In genomic region chr16:17037499-17037898, GRCh38 we compare ENCODE assay signal across 35 cellular contexts.
"Had no signal": no experiment of that assay in that cellular context is flagged by ENCODE, and none has a peak within 500 bp of the region (broad histone marks: within the 10 kb centered on the region; RNA-seq: fewer than 3 reads in every experiment).

No MANE protein-coding gene starts in this region.

- H3K27me3 ChIP-seq: adrenal gland, cardiac muscle cell had no signal

- H3K36me3 Mint-ChIP-seq: brain had no signal

- DNase-seq: activated B cell treated with CpG ODN at 0.5 μM for 24 hours; activated CD4-positive, alpha-beta memory T cell treated with anti-CD3 and anti-CD28 coated beads for 36 hours; activated CD4-positive, alpha-beta T cell treated with anti-CD3 and anti-CD28 coated beads for 4 hours; activated CD4-positive, alpha-beta T cell treated with anti-CD3 and anti-CD28 coated beads, Interleukin-2, amount 10 ng/mL, durations not matched to agents 24 days and 14 days; activated CD4-positive, alpha-beta T cell treated with anti-CD3 and anti-CD28 coated beads, Interleukin-2, amount 50 U/mL, for 1 hour; activated CD4-positive, alpha-beta T cell treated with anti-CD3 and anti-CD28 coated beads, Interleukin-2, amount 50 U/mL, for 4 hours; activated CD4-positive, CD25-positive, alpha-beta regulatory T cell treated with anti-CD3 and anti-CD28 coated beads, Interleukin-2, amount 50 U/mL, for 72 hours; activated CD8-positive, alpha-beta memory T cell treated with anti-CD3 and anti-CD28 coated beads, Interleukin-2, amount 50 U/mL, for 4 hours; activated CD8-positive, alpha-beta T cell treated with anti-CD3 and anti-CD28 coated beads for 36 hours; activated effector memory CD4-positive, alpha-beta T cell treated with anti-CD3 and anti-CD28 coated beads, Interleukin-2, amount 50 U/mL, for 16 hours; activated gamma-delta T cell treated with Interleukin-2 at 50 U/mL for 16 hours; activated naive CD4-positive, alpha-beta T cell; activated naive CD4-positive, alpha-beta T cell treated with anti-CD3 and anti-CD28 coated beads for 36 hours; activated naive CD4-positive, alpha-beta T cell treated with anti-CD3 and anti-CD28 coated beads, Interleukin-2, amount 50 U/mL, for 16 hours; activated naive CD8-positive, alpha-beta T cell treated with anti-CD3 and anti-CD28 coated beads for 36 hours; activated T-cell treated with anti-CD3 and anti-CD28 coated beads for 4 hours; activated T-cell treated with anti-CD3 and anti-CD28 coated beads, Interleukin-2, amount 50 U/mL, for 1 hour; activated T-cell treated with anti-CD3 and anti-CD28 coated beads, Interleukin-2, amount 50 U/mL, for 4 hours; activated T-cell treated with anti-CD3 and anti-CD28 coated beads, Interleukin-2, amount 50 U/mL, for 72 hours; adrenal gland; amniotic stem cell; aorta; cerebellar nuclear complex; T-helper 1 cell; T-helper 2 cell; T-helper 9 cell had no signal

- H3K4me1 ChIP-seq: adrenal gland had no signal

- ATAC-seq: activated CD8-positive, alpha-beta T cell treated with anti-CD3 and anti-CD28 coated beads for 36 hours; activated naive CD4-positive, alpha-beta T cell treated with anti-CD3 and anti-CD28 coated beads, Interleukin-2, amount 50 U/mL, for 72 hours; activated T-cell treated with anti-CD3 and anti-CD28 coated beads, Interleukin-2, amount 50 U/mL, for 4 hours; activated T-cell treated with anti-CD3 and anti-CD28 coated beads, Interleukin-2, amount 50 U/mL, for 72 hours; activated T-helper 17 cell treated with anti-CD3 and anti-CD28 coated beads, Interleukin-2, amount 50 U/mL, for 72 hours had no signal

- H3K9me3 ChIP-seq: adrenal gland had no signal

- H3K36me3 ChIP-seq: adrenal gland, cardiac muscle cell had no signal

- H3K27me3 Mint-ChIP-seq: activated B cell treated with CpG ODN at 0.5 μM for 24 hours; activated CD4-positive, alpha-beta memory T cell treated with anti-CD3 and anti-CD28 coated beads for 36 hours; activated CD8-positive, alpha-beta T cell treated with anti-CD3 and anti-CD28 coated beads for 36 hours; activated naive CD8-positive, alpha-beta T cell treated with anti-CD3 and anti-CD28 coated beads for 36 hours; activated T-helper 17 cell treated with anti-CD3 and anti-CD28 coated beads, Interleukin-2, amount 50 U/mL, for 72 hours; central memory CD8-positive, alpha-beta T cell had no signal

- H3K27ac ChIP-seq: adrenal gland, cardiac muscle cell, VCaP had no signal

- H3K4me3 ChIP-seq: adrenal gland, cardiac muscle cell had no signal

- H3K27ac Mint-ChIP-seq: activated B cell treated with CpG ODN at 0.5 μM for 24 hours; activated CD4-positive, alpha-beta memory T cell treated with anti-CD3 and anti-CD28 coated beads for 36 hours; activated CD4-positive, alpha-beta T cell treated with anti-CD3 and anti-CD28 coated beads, Interleukin-2, amount 10 ng/mL, durations not matched to agents 24 days and 14 days; activated CD8-positive, alpha-beta T cell treated with anti-CD3 and anti-CD28 coated beads for 36 hours; activated naive CD4-positive, alpha-beta T cell treated with anti-CD3 and anti-CD28 coated beads for 36 hours; activated naive CD4-positive, alpha-beta T cell treated with anti-CD3 and anti-CD28 coated beads, Interleukin-2, amount 50 U/mL, for 72 hours; activated naive CD8-positive, alpha-beta T cell treated with anti-CD3 and anti-CD28 coated beads for 36 hours; activated T-cell treated with anti-CD3 and anti-CD28 coated beads, Interleukin-2, amount 50 U/mL, for 72 hours; activated T-helper 1 cell treated with anti-CD3 and anti-CD28 coated beads, Interleukin-12 subunit alpha, Interleukin-12 subunit beta, Interleukin-2, Interleukin-4 antibody, amounts not matched to agents 30 ng/mL and 10 ng/mL and 1 ng/mL, durations not matched to agents 14 hours and 24 hours and 36 hours; activated T-helper 17 cell treated with anti-CD3 and anti-CD28 coated beads, Interleukin-2, amount 50 U/mL, for 72 hours; brain; T-helper 1 cell treated with Interleukin-12 subunit alpha and Interleukin-12 subunit beta and Interleukin-4 antibody, amounts not matched to agents 30 μg/mL and 1 μg/mL, for 36 hours; T-helper 2 cell treated with Interferon-gamma antibody and Interleukin-4, amounts not matched to agents 5 μg/mL and 100 μg/mL, for 36 hours had no signal

- H3K9me3 Mint-ChIP-seq: brain; central memory CD8-positive, alpha-beta T cell had no signal

- H3K4me1 Mint-ChIP-seq: activated B cell treated with CpG ODN at 0.5 μM for 24 hours; activated CD4-positive, alpha-beta T cell treated with anti-CD3 and anti-CD28 coated beads, Interleukin-2, amount 10 ng/mL, durations not matched to agents 24 days and 14 days; activated naive CD8-positive, alpha-beta T cell treated with anti-CD3 and anti-CD28 coated beads for 36 hours; activated T-helper 17 cell treated with anti-CD3 and anti-CD28 coated beads, Interleukin-2, amount 50 U/mL, for 72 hours; brain; central memory CD8-positive, alpha-beta T cell had no signal

- H3K4me3 Mint-ChIP-seq: activated B cell treated with CpG ODN at 0.5 μM for 24 hours; activated CD4-positive, alpha-beta memory T cell treated with anti-CD3 and anti-CD28 coated beads for 36 hours; activated CD4-positive, alpha-beta T cell treated with anti-CD3 and anti-CD28 coated beads, Interleukin-2, amount 10 ng/mL, durations not matched to agents 24 days and 14 days; activated CD8-positive, alpha-beta T cell treated with anti-CD3 and anti-CD28 coated beads for 36 hours; activated naive CD4-positive, alpha-beta T cell treated with anti-CD3 and anti-CD28 coated beads for 36 hours; activated naive CD8-positive, alpha-beta T cell treated with anti-CD3 and anti-CD28 coated beads for 36 hours; activated T-cell treated with anti-CD3 and anti-CD28 coated beads, Interleukin-2, amount 50 U/mL, for 4 hours; activated T-cell treated with anti-CD3 and anti-CD28 coated beads, Interleukin-2, amount 50 U/mL, for 72 hours; activated T-helper 1 cell treated with anti-CD3 and anti-CD28 coated beads, Interleukin-12 subunit alpha, Interleukin-12 subunit beta, Interleukin-2, Interleukin-4 antibody, amounts not matched to agents 30 ng/mL and 10 ng/mL and 1 ng/mL, durations not matched to agents 14 hours and 24 hours and 36 hours; activated T-helper 17 cell treated with anti-CD3 and anti-CD28 coated beads, Interleukin-2, amount 50 U/mL, for 72 hours; brain; central memory CD8-positive, alpha-beta T cell; T-helper 1 cell treated with Interleukin-12 subunit alpha and Interleukin-12 subunit beta and Interleukin-4 antibody, amounts not matched to agents 30 μg/mL and 1 μg/mL, for 36 hours; T-helper 2 cell treated with Interferon-gamma antibody and Interleukin-4, amounts not matched to agents 5 μg/mL and 100 μg/mL, for 36 hours had no signal
